Comparison of ENCODE assay signal across 8 cellular contexts in the genomic region with DNA sequence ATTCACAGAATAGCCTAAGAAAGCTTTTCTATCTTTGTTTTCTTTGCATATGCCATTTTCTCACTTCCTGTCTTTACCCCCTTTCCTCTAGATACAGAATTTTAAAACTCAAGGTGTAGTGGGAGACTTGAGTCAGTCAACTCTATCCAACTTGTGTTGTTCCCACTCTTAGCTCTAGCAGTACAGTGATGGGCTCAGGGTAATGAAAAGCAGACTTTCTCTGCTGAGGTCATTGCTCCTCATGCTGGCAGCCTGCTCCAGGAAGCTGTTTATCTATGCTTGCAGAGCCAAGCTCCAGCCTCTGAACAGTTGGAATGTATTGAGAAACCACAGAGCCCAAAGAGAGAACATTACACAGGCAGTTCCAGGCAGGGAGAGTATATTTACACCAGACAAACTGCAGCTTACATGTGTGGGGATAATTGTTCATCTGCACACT.
A peak's percentile ranks its signal among the peaks of the same experiment; 100 is the strongest.
DNase-seq lines count a peak whose midpoint lies in the region; ATAC-seq, FAIRE-seq and TF ChIP-seq lines count a peak whose summit lies in the region.

No MANE protein-coding gene starts in this region.

- peak overlapping the region in 1 of 2 donors; percentile 22 for H3K4me3 Mint-ChIP-seq in stimulated activated naive B cell treated with anti-CD40 and anti-IgM and Interleukin-4, amounts not matched to agents 10 μg/mL and 1 μg/mL and 100 μg/mL, for 72 hours

- H2AFZ ChIP-seq in GM12878 (ENCODE audit: control insufficient read depth, low read depth, low read length), result peak overlapping the region; percentile 24; the same call in 1 of the 2 replicates

- no peak overlapping the region for H3K27ac Mint-ChIP-seq in stimulated activated naive B cell treated with anti-CD40 and anti-IgM and Interleukin-4, amounts not matched to agents 10 μg/mL and 1 μg/mL and 100 μg/mL, for 72 hours

- peak overlapping the region; percentile 51 for H3K4me2 ChIP-seq in GM12878 (ENCODE audit: control insufficient read depth, insufficient read depth)

- no peaks in the 10 kb centered on the region for H3K27me3 Mint-ChIP-seq in stimulated activated naive B cell treated with anti-CD40 and anti-IgM and Interleukin-4, amounts not matched to agents 10 μg/mL and 1 μg/mL and 100 μg/mL, for 72 hours

- in situ Hi-C loops in GM12878 (cut with MboI), result no loop called here

- H3K9me3 Mint-ChIP-seq in stimulated activated naive B cell treated with anti-CD40 and anti-IgM and Interleukin-4, amounts not matched to agents 10 μg/mL and 1 μg/mL and 100 μg/mL, for 72 hours, result peaks cover 0 to 4% of the 10 kb centered on the region in 2 donors

- H3K36me3 ChIP-seq in GM12878 (ENCODE audit: control insufficient read depth in 2 of 2, insufficient read depth in 2 of 2, low read length in 1 of 2), result no peaks in the 10 kb centered on the region

- peaks cover 8 to 33% of the 10 kb centered on the region in 2 donors for H3K36me3 Mint-ChIP-seq in stimulated activated naive B cell treated with anti-CD40 and anti-IgM and Interleukin-4, amounts not matched to agents 10 μg/mL and 1 μg/mL and 100 μg/mL, for 72 hours

- no peak for TF ChIP-seq RAD21 in GM12878 (IDR thresholded peaks at IDR 0.05; ENCODE audit: insufficient read depth, low read depth, low read length)

- no peak overlapping the region for H3K4me3 ChIP-seq in GM12878

- ATAC-seq in GM12878 (peak; percentile 63), GM18505 (IDR thresholded peaks at IDR 0.05; ENCODE audit: unreplicated experiment) (no peak), GM19397 (IDR thresholded peaks at IDR 0.05; ENCODE audit: unreplicated experiment) (no peak)
- ATAC-seq in stimulated activated naive B cell treated with anti-CD40 and anti-IgM and Interleukin-4, amounts not matched to agents 10 μg/mL and 1 μg/mL and 100 μg/mL, for 72 hours (replicated peaks), result peak; percentile 52 to 59

- TF ChIP-seq POLR2A in GM12878 (IDR thresholded peaks at IDR 0.05; ENCODE audit: low read depth, low read length), result no peak
- no peak for TF ChIP-seq POLR2A in GM18505 (IDR thresholded peaks at IDR 0.05; ENCODE audit: borderline replicate concordance, extremely low read depth, insufficient read depth, insufficient read length)

- SMC1A ChIA-PET in GM12878 (lab: Charles Lee; ENCODE audit: uncharacterized antibody, unreplicated experiment), result interaction anchor here (1.8 to 2.4 kb wide), 3 partner anchors 17 to 148 kb away, joined by 6 to 7 read pairs (median 6); no protein-coding TSS in a partner anchor

- no peaks in the 10 kb centered on the region for H3K27me3 ChIP-seq in GM12878 (replicated peaks in 1 of 2; ENCODE audit: control insufficient read depth in 2 of 2, insufficient read depth in 2 of 2, low read length in 1 of 2)

- no peaks in the 10 kb centered on the region for H4K20me1 ChIP-seq in GM12878 (ENCODE audit: control insufficient read depth, insufficient read depth)

- CTCF ChIA-PET in GM12878 (lab: Yijun Ruan, JAX), result interaction anchor here (0.6 to 1.7 kb wide), 3 partner anchors 68 to 163 kb away, joined by 3 read pairs; partner anchors contain the start of gene CSTPP1

- peak overlapping the region; percentile 10; the same call in 1 of the 2 replicates for H3K27ac ChIP-seq in GM12878 (ENCODE audit: control insufficient read depth, insufficient read depth)

- TF ChIP-seq CTCF in GM12878 (IDR thresholded peaks at IDR 0.05 in 2 of 3, conservative IDR thresholded peaks at IDR 0.05 in 1 of 3; ENCODE audit: control insufficient read depth in 2 of 3, extremely low read depth in 1 of 3, insufficient read depth in 1 of 3, low read depth in 3 of 3, low read length in 3 of 3), result no peak

- intact Hi-C loops in GM12878 (cut with micrococcal nuclease; ENCODE audit: unreplicated experiment), result no loop called here

- RAD21 ChIA-PET in GM12878 (lab: Charles Lee; ENCODE audit: unreplicated experiment), result interaction anchor here (1.1 to 1.3 kb wide), 2 partner anchors 28 to 38 kb away, joined by 3 to 6 read pairs; no protein-coding TSS in a partner anchor

- DNase-seq in GM04504 (ENCODE audit: low read depth) (peak; percentile 95), NCI-H1694 treated with DMSO at 0.1 percent for 48 hours (lab: John Stamatoyannopoulos, UW) (peak; percentile 14), GM12878 (ENCODE audit: low read depth, low spot score) (no peak), hippocampal formation (lab: John Stamatoyannopoulos, UW) (peak; percentile 34 to 86), NCI-H524 (lab: John Stamatoyannopoulos, UW) (no peak)
- DNase-seq in stimulated activated naive B cell treated with anti-CD40 and anti-IgM and Interleukin-4, amounts not matched to agents 10 μg/mL and 1 μg/mL and 100 μg/mL, for 72 hours, result no peak

- no peaks in the 10 kb centered on the region for H3K79me2 ChIP-seq in GM12878 (ENCODE audit: control insufficient read depth, insufficient read depth, low read length)

- no peak overlapping the region for H3K9ac ChIP-seq in GM12878 (ENCODE audit: control insufficient read depth, insufficient read depth, low read length)

- H3K9me3 ChIP-seq in GM12878 (replicated peaks; ENCODE audit: control insufficient read depth, insufficient read depth, low read length), result no peaks in the 10 kb centered on the region

- H3K4me1 Mint-ChIP-seq in stimulated activated naive B cell treated with anti-CD40 and anti-IgM and Interleukin-4, amounts not matched to agents 10 μg/mL and 1 μg/mL and 100 μg/mL, for 72 hours, result peaks cover 28 to 51% of the 10 kb centered on the region in 2 donors

- POLR2A ChIA-PET in GM12878 (lab: Charles Lee), result interaction anchor here (0.5 to 1.0 kb wide), 2 partner anchors 13 to 762 kb away, joined by 3 to 5 read pairs; no protein-coding TSS in a partner anchor

- BruUV-seq in GM12878 (replicated peaks; lab: Mats Ljungman, UMichigan), result no TSS peak

- H3K4me1 ChIP-seq in GM12878 (ENCODE audit: control insufficient read depth, insufficient read depth, low read length), result peaks cover 32% of the 10 kb centered on the region

- TF ChIP-seq EP300 in GM12878 (IDR thresholded peaks at IDR 0.05; ENCODE audit: borderline replicate concordance in 1 of 2, control insufficient read depth in 1 of 2, low read depth in 2 of 2, low read length in 2 of 2), result no peak

- FAIRE-seq in GM12878 (lab: Jason Lieb, UNC), result no peak

TF ChIP-seq in GM12878, 131 proteins besides CTCF, POLR2A, EP300 and RAD21 (continues in another document):
- TF ChIP-seq, protein P1, sequence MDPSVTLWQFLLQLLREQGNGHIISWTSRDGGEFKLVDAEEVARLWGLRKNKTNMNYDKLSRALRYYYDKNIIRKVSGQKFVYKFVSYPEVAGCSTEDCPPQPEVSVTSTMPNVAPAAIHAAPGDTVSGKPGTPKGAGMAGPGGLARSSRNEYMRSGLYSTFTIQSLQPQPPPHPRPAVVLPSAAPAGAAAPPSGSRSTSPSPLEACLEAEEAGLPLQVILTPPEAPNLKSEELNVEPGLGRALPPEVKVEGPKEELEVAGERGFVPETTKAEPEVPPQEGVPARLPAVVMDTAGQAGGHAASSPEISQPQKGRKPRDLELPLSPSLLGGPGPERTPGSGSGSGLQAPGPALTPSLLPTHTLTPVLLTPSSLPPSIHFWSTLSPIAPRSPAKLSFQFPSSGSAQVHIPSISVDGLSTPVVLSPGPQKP (IDR thresholded peaks at IDR 0.05; ENCODE audit: low read depth, low read length), result no peak
- TF ChIP-seq ZBTB11 (CRISPR knock-in tag; IDR thresholded peaks at IDR 0.05) (no peak), NKRF (conservative IDR thresholded peaks at IDR 0.05) (no peak)

Comparison
In these comparisons a context has a peak if more than half of its experiments do, and no peak if none do; other contexts are left out.
1. DNase-seq: peak in GM04504 (single experiment), NCI-H1694 treated with DMSO at 0.1 percent for 48 hours (single experiment) and hippocampal formation (2 of 2); none in GM12878 (single experiment), stimulated activated naive B cell treated with anti-CD40 and anti-IgM and Interleukin-4, amounts not matched to agents 10 μg/mL and 1 μg/mL and 100 μg/mL, for 72 hours (single experiment) and NCI-H524 (0 of 2).
2. ATAC-seq: peak in GM12878 (single experiment) and stimulated activated naive B cell treated with anti-CD40 and anti-IgM and Interleukin-4, amounts not matched to agents 10 μg/mL and 1 μg/mL and 100 μg/mL, for 72 hours (2 of 2); none in GM18505 (single experiment) and GM19397 (single experiment).